22 cellular contexts compared by ENCODE assay signal in genomic region chr14:76257111-76257803, GRCh38.
DNase-seq lines count a peak whose midpoint lies in the region; ATAC-seq and TF ChIP-seq lines count a peak whose summit lies in the region.
"Had no signal": no experiment of that assay in that cellular context is flagged by ENCODE, and none has a peak within 500 bp of the region (broad histone marks: within the 10 kb centered on the region; RNA-seq: fewer than 3 reads in every experiment).

No MANE protein-coding gene starts in this region.

- no peak overlapping the region for H2AFZ ChIP-seq in mammary epithelial cell (ENCODE audit: low read depth, low read length)

- no peak overlapping the region for H3K4me3 ChIP-seq in mammary epithelial cell (replicated peaks in 1 of 3; ENCODE audit: insufficient read depth in 1 of 3, low read depth in 2 of 3, low read length in 3 of 3)
- peak overlapping the region; percentile 7 for H3K4me3 ChIP-seq in adipocyte (ENCODE audit: low read length)
- H3K4me3 ChIP-seq in gastroesophageal sphincter = no peak overlapping the region
- no peak overlapping the region for H3K4me3 ChIP-seq in aorta (ENCODE audit: low read length in 2 of 2)
- H3K4me3 ChIP-seq: cardiac muscle cell, lung, testis had no signal

- no peak overlapping the region for H3K4me3 Mint-ChIP-seq in MCF 10A (ENCODE audit: unreplicated experiment)
- no peak overlapping the region for H3K4me3 Mint-ChIP-seq in activated CD8-positive, alpha-beta T cell treated with anti-CD3 and anti-CD28 coated beads for 36 hours
- H3K4me3 Mint-ChIP-seq: natural killer cell; T-helper 2 cell treated with Interferon-gamma antibody and Interleukin-4, amounts not matched to agents 5 μg/mL and 100 μg/mL, for 36 hours had no signal

- TF ChIP-seq POLR2A in gastroesophageal sphincter (IDR thresholded peaks at IDR 0.05) = no peak

- H3K4me2 ChIP-seq in mammary epithelial cell (ENCODE audit: insufficient read depth, low read depth, low read length) = no peak overlapping the region

- in situ Hi-C loops in mammary epithelial cell (cut with MboI; ENCODE audit: low sequenced_read_pairs in 2 of 2) = no loop called here

- H4K20me1 ChIP-seq in mammary epithelial cell (ENCODE audit: insufficient read depth, low read length) = no peaks in the 10 kb centered on the region

- no peak for TF ChIP-seq EP300 in gastroesophageal sphincter (IDR thresholded peaks at IDR 0.05)

- POLR2A ChIA-PET in MCF 10A (lab: Yijun Ruan, JAX) = no interaction called here
- POLR2A ChIA-PET in activated CD8-positive, alpha-beta T cell treated with anti-CD3 and anti-CD28 coated beads for 36 hours (lab: Charles Lee) = interaction anchor here (0.7 kb wide), 1 partner anchor 25 kb away, joined by 3 read pairs; no protein-coding TSS in a partner anchor

- BruUV-seq in MCF 10A (replicated peaks; lab: Mats Ljungman, UMichigan) (no TSS peak), mammary epithelial cell (replicated peaks; lab: Mats Ljungman, UMichigan) (no TSS peak)

- H3K27ac ChIP-seq in mammary epithelial cell (ENCODE audit: insufficient read depth, low read depth, low read length) = no peak overlapping the region
- no peak overlapping the region for H3K27ac ChIP-seq in gastroesophageal sphincter
- no peak overlapping the region for H3K27ac ChIP-seq in aorta (ENCODE audit: low read depth in 1 of 2, low read length in 2 of 2)
- H3K27ac ChIP-seq: cardiac muscle cell, testis had no signal

- H3K27me3 Mint-ChIP-seq in MCF 10A (ENCODE audit: insufficient read depth, unreplicated experiment) = no peaks in the 10 kb centered on the region
- peaks cover under 1% of the 10 kb centered on the region for H3K27me3 Mint-ChIP-seq in activated CD8-positive, alpha-beta T cell treated with anti-CD3 and anti-CD28 coated beads for 36 hours

- H3K36me3 Mint-ChIP-seq in MCF 10A (ENCODE audit: insufficient read depth, unreplicated experiment) = no peaks in the 10 kb centered on the region
- no peaks in the 10 kb centered on the region for H3K36me3 Mint-ChIP-seq in activated CD8-positive, alpha-beta T cell treated with anti-CD3 and anti-CD28 coated beads for 36 hours (ENCODE audit: low read depth)
- H3K36me3 Mint-ChIP-seq: natural killer cell had no signal

- CTCF ChIA-PET in MCF 10A (lab: Yijun Ruan, JAX) = interaction anchor here (0.6 kb wide), 1 partner anchor 352 kb away, joined by 3 read pairs; no protein-coding TSS in a partner anchor
- CTCF ChIA-PET in mammary epithelial cell (lab: Charles Lee; ENCODE audit: low non-redundant PET) = interaction anchor here (0.6 kb wide), 1 partner anchor 149 kb away, joined by 3 read pairs; no protein-coding TSS in a partner anchor
- CTCF ChIA-PET in activated CD8-positive, alpha-beta T cell treated with anti-CD3 and anti-CD28 coated beads for 36 hours (lab: Charles Lee) = no interaction called here

- H3K9me3 ChIP-seq in mammary epithelial cell (replicated peaks; ENCODE audit: insufficient read depth, low read length) (no peaks in the 10 kb centered on the region), adipocyte (ENCODE audit: control insufficient read depth, low read length) (no peaks in the 10 kb centered on the region), gastroesophageal sphincter (no peaks in the 10 kb centered on the region), aorta (ENCODE audit: control insufficient read depth, low read length) (no peaks in the 10 kb centered on the region)
- H3K9me3 ChIP-seq: testis had no signal

- H3K36me3 ChIP-seq in mammary epithelial cell (ENCODE audit: insufficient read depth, low read length) = no peaks in the 10 kb centered on the region
- no peaks in the 10 kb centered on the region for H3K36me3 ChIP-seq in adipocyte (ENCODE audit: control insufficient read depth, insufficient read depth, low read length, severe bottlenecking)
- H3K36me3 ChIP-seq in gastroesophageal sphincter = no peaks in the 10 kb centered on the region
- H3K36me3 ChIP-seq in aorta (ENCODE audit: control insufficient read depth in 1 of 2, insufficient read depth in 2 of 2, low read length in 1 of 2) = no peaks in the 10 kb centered on the region
- H3K36me3 ChIP-seq: cardiac muscle cell had no signal

- DNase-seq in MCF 10A (ENCODE audit: unreplicated experiment) (peak; percentile 27), mammary epithelial cell (no peak), adipocyte (ENCODE audit: low read depth) (no peak), aorta (no peak), NCI-H2081 (lab: John Stamatoyannopoulos, UW) (no peak)
- DNase-seq in activated CD8-positive, alpha-beta T cell treated with anti-CD3 and anti-CD28 coated beads for 36 hours = no peak
- DNase-seq: 8988T; activated CD4-positive, alpha-beta T cell treated with anti-CD3 and anti-CD28 coated beads for 4 hours; activated naive CD4-positive, alpha-beta T cell treated with anti-CD3 and anti-CD28 coated beads, Interleukin-2, amount 50 U/mL, for 16 hours; activated T-cell treated with anti-CD3 and anti-CD28 coated beads for 4 hours; effector memory CD4-positive, alpha-beta T cell; natural killer cell; NCI-H1048; NK-92 treated with Interleukin-12 subunit alpha and Interleukin-12 subunit beta, amount 100 ng/mL, for 24 hours; SHP77 treated with DMSO at 0.1 percent for 48 hours; stimulated activated CD4-positive, alpha-beta T cell treated with anti-CD3 and anti-CD28 coated beads, Interleukin-1b, Interleukin-23, amount 100 ng/mL, for 48 hours; testis had no signal

- 96% methylated on average over 9 of the region's 9 CpGs for WGBS in mammary epithelial cell (ENCODE audit: low coverage, missing lambda C conversion rate)
- 56 to 94% methylated on average over 7 to 8 of the region's 9 CpGs for WGBS in gastroesophageal sphincter (ENCODE audit: low coverage in 1 of 2), 2 donors
- WGBS in aorta, 2 donors = 35% methylated on average over 9 of the region's 9 CpGs

- dilution Hi-C loops in mammary epithelial cell (cut with HindIII; ENCODE audit: low sequenced_read_pairs) = no loop called here

- no peaks in the 10 kb centered on the region for H3K4me1 Mint-ChIP-seq in MCF 10A (ENCODE audit: insufficient read depth, unreplicated experiment)
- peaks cover 4% of the 10 kb centered on the region for H3K4me1 Mint-ChIP-seq in activated CD8-positive, alpha-beta T cell treated with anti-CD3 and anti-CD28 coated beads for 36 hours (ENCODE audit: low read depth)

- H3K9me3 Mint-ChIP-seq in MCF 10A (ENCODE audit: unreplicated experiment) = no peaks in the 10 kb centered on the region
- no peaks in the 10 kb centered on the region for H3K9me3 Mint-ChIP-seq in activated CD8-positive, alpha-beta T cell treated with anti-CD3 and anti-CD28 coated beads for 36 hours
- H3K9me3 Mint-ChIP-seq: natural killer cell; T-helper 2 cell treated with Interferon-gamma antibody and Interleukin-4, amounts not matched to agents 5 μg/mL and 100 μg/mL, for 36 hours had no signal

- H3K4me1 ChIP-seq in mammary epithelial cell (ENCODE audit: insufficient read depth, low read length) (no peaks in the 10 kb centered on the region), adipocyte (ENCODE audit: control insufficient read depth, insufficient read depth, low read length) (peaks cover 24% of the 10 kb centered on the region), gastroesophageal sphincter (no peaks in the 10 kb centered on the region), aorta (ENCODE audit: control insufficient read depth in 1 of 2, insufficient read depth in 2 of 2, low read length in 2 of 2) (peaks cover 0 to 3% of the 10 kb centered on the region in 2 donors)
- H3K4me1 ChIP-seq: testis had no signal

- intact Hi-C loops in MCF 10A (cut with micrococcal nuclease) (no loop called here), mammary epithelial cell (cut with micrococcal nuclease) (no loop called here), aorta (cut with DNase I) (no loop called here)
- intact Hi-C loops in activated CD8-positive, alpha-beta T cell treated with anti-CD3 and anti-CD28 coated beads for 36 hours (cut with micrococcal nuclease) = no loop called here

- H3K27me3 ChIP-seq in mammary epithelial cell (ENCODE audit: insufficient read depth, low read length) (no peaks in the 10 kb centered on the region), adipocyte (replicated peaks; ENCODE audit: control insufficient read depth, insufficient read depth, low read length) (no peaks in the 10 kb centered on the region), gastroesophageal sphincter (no peaks in the 10 kb centered on the region), aorta (ENCODE audit: control insufficient read depth in 1 of 2, insufficient read depth in 2 of 2, low read length in 1 of 2) (no peaks in the 10 kb centered on the region)
- H3K27me3 ChIP-seq: cardiac muscle cell, testis had no signal

- no peak for TF ChIP-seq CTCF in MCF 10A (IDR thresholded peaks at IDR 0.05; ENCODE audit: unreplicated experiment)
- TF ChIP-seq CTCF in mammary epithelial cell (conservative IDR thresholded peaks at IDR 0.05 in 1 of 2, IDR thresholded peaks at IDR 0.05 in 1 of 2; ENCODE audit: extremely low read depth in 1 of 2, insufficient read depth in 1 of 2, low read depth in 1 of 2, low read length in 2 of 2) = no peak
- TF ChIP-seq CTCF in gastroesophageal sphincter (IDR thresholded peaks at IDR 0.05) = no peak
- no peak for TF ChIP-seq CTCF in activated CD8-positive, alpha-beta T cell treated with anti-CD3 and anti-CD28 coated beads for 36 hours (IDR thresholded peaks at IDR 0.05)

- no peak overlapping the region for H3K27ac Mint-ChIP-seq in MCF 10A (ENCODE audit: low read depth, unreplicated experiment)
- H3K27ac Mint-ChIP-seq in activated CD8-positive, alpha-beta T cell treated with anti-CD3 and anti-CD28 coated beads for 36 hours = no peak overlapping the region
- H3K27ac Mint-ChIP-seq: natural killer cell; T-helper 2 cell treated with Interferon-gamma antibody and Interleukin-4, amounts not matched to agents 5 μg/mL and 100 μg/mL, for 36 hours had no signal

- H3K9ac ChIP-seq in mammary epithelial cell (ENCODE audit: insufficient read depth, low read length) = no peak overlapping the region
- H3K9ac ChIP-seq in adipocyte (ENCODE audit: low read length) = no peak overlapping the region

- ATAC-seq in gastroesophageal sphincter = peak; percentile 36
- peak; percentile 58 for ATAC-seq in aorta (ENCODE audit: low FRiP score)
- no peak for ATAC-seq in activated CD8-positive, alpha-beta T cell treated with anti-CD3 and anti-CD28 coated beads for 36 hours
- ATAC-seq in HG02763 (IDR thresholded peaks at IDR 0.05; ENCODE audit: unreplicated experiment) = no peak
- ATAC-seq: natural killer cell had no signal

- no peaks in the 10 kb centered on the region for H3K79me2 ChIP-seq in mammary epithelial cell (ENCODE audit: insufficient read depth, low read length)

Comparison
In these comparisons a context has a peak if more than half of its experiments do, and no peak if none do; other contexts are left out.
1. ATAC-seq: peak in gastroesophageal sphincter (single experiment) and aorta (single experiment); none in activated CD8-positive, alpha-beta T cell treated with anti-CD3 and anti-CD28 coated beads for 36 hours (single experiment) and HG02763 (single experiment).